ENCODE assay signal across 21 cellular contexts in the genomic region with DNA sequence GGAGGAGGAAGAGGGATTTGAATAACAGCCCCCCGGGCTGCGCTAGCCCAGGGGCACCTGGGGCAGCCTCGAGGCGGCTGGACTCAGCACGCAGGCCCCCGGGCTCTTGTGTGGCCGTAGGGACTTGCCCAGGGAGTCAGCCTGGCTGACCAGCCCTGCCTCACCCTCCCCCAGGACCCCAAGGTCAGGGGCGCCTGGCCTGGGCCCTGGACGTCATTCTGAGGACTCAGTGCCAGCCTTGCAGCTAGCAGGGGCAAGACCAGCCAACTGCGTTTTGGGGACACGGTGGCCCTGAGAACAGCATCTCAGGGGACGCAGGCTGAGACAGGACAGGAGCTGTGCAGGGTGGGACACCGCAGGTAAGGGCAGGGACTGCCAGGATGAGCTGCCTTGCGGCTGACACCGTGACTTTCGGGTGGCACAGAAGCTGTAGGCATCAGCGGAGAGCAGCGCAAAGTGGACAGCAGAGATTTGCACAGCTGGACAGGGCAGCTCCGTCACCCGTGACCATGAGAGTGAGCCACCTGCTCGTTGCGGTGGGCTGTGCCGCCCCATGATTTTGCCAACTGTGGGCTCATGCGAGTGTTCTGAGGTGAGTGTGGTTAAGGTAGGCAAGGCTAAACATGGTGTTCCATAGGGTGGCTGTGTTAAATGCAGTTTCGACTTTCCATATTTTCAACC.
"Had no signal": no experiment of that assay in that cellular context is flagged by ENCODE, and none has a peak within 500 bp of the region (broad histone marks: within the 10 kb centered on the region; RNA-seq: fewer than 3 reads in every experiment).

No MANE protein-coding gene starts in this region.

- H3K9ac ChIP-seq: parathyroid adenoma had no signal

- ATAC-seq: left lung, lower lobe of right lung, sciatic nerve had no signal

- FAIRE-seq: endothelial cell of umbilical vein, islet of Langerhans, urothelium cell line had no signal

- DNase-seq: cerebellar nuclear complex; colonic mucosa; dermis blood vessel endothelial cell; erythroblast; foreskin melanocyte; hippocampal formation; left lung; lower lobe of right lung; naive B cell; stimulated activated CD4-positive, alpha-beta T cell treated with anti-CD3 and anti-CD28 coated beads, Interleukin-12 subunit alpha, Interleukin-12 subunit beta, amount 100 ng/mL, for 4 hours; stimulated activated naive CD4-positive, alpha-beta T cell; stomach; substantia nigra; transverse colon had no signal

- H3K27me3 ChIP-seq: colonic mucosa had no signal

- H3K4me3 ChIP-seq: colonic mucosa, left lung, lower lobe of right lung, skin epidermis, stomach, thoracic aorta, transverse colon had no signal

- H3K27ac ChIP-seq: colonic mucosa, left lung, lower lobe of right lung, parathyroid adenoma, skin epidermis, stomach, thoracic aorta, transverse colon had no signal

- H3K9me3 ChIP-seq: colonic mucosa, lower lobe of right lung, transverse colon had no signal

- H2AFZ ChIP-seq: parathyroid adenoma had no signal

- H3K36me3 ChIP-seq: colonic mucosa, left lung, lower lobe of right lung, stomach, thoracic aorta, transverse colon had no signal

- H3K4me1 ChIP-seq: colonic mucosa, left lung, lower lobe of right lung, parathyroid adenoma, stomach, transverse colon had no signal
